Comparison of ENCODE assay signal across 19 cellular contexts in the genomic region with DNA sequence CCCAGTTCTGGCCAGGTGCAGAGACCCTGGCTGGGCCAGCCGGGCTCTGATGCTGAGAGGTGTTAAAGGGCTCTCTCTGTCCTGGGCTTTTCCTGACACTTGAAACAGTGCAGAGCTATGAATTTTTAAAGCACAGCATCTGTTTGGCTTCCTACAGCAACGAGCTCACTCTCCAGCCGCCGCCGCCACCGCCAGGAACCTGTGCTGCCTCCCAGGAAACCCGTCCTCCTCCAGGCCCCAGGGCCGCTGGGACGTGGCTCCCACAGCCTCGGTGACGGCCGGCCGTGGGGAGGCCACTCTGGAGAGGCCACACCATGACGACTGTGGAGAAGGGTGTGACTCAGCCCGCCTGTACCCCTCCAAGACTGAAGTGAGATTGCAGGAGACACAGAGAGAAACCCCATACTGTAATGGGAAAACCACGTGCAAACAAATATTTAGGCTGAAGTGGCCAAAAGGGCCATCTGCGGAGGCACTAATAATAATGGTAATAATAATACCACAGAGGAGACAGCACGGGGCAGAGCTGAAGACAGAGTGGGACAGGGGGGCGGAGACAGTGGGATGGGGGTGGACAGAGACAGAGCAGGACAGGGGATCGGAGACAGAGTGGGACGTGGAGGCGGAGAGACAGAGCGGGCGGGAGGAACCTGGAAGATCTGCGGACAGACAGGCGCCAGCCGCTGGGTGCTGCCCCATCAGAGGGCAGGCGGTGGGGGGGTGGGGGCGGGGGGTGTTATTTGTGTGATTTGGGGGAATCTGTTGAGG.
"Had no signal": no experiment of that assay in that cellular context is flagged by ENCODE, and none has a peak within 500 bp of the region (broad histone marks: within the 10 kb centered on the region; RNA-seq: fewer than 3 reads in every experiment).

No MANE protein-coding gene starts in this region.

- H3K36me3 Mint-ChIP-seq: activated naive CD8-positive, alpha-beta T cell treated with anti-CD3 and anti-CD28 coated beads, Interleukin-2, amount 10 ng/mL, durations not matched to agents 7 days and 5 days; natural killer cell had no signal

- H3K4me1 ChIP-seq: pancreas, spleen had no signal

- H3K9me3 Mint-ChIP-seq: activated CD4-positive, alpha-beta T cell treated with anti-CD3 and anti-CD28 coated beads, Interleukin-2, amount 10 ng/mL, durations not matched to agents 7 days and 5 days; activated naive CD8-positive, alpha-beta T cell treated with anti-CD3 and anti-CD28 coated beads, Interleukin-2, amount 10 ng/mL, durations not matched to agents 7 days and 5 days; activated T-cell treated with anti-CD3 and anti-CD28 coated beads, Interleukin-2, amount 50 U/mL, for 24 hours; activated T-helper 2 cell treated with anti-CD3 and anti-CD28 coated beads, Interferon-gamma antibody, Interleukin-2, Interleukin-4, amounts not matched to agents 10 μg/mL and 5 μg/mL and 100 μg/mL, durations not matched to agents 14 hours and 24 hours and 36 hours; natural killer cell; stimulated activated memory B cell treated with anti-CD40 and anti-IgM and Interleukin-4, amounts not matched to agents 10 μg/mL and 1 μg/mL and 100 μg/mL, for 72 hours had no signal

- H3K4me3 ChIP-seq: dorsolateral prefrontal cortex, pancreas, spleen had no signal

- H3K4me1 Mint-ChIP-seq: activated CD4-positive, alpha-beta T cell treated with anti-CD3 and anti-CD28 coated beads, Interleukin-2, amount 10 ng/mL, durations not matched to agents 7 days and 5 days; activated naive CD8-positive, alpha-beta T cell treated with anti-CD3 and anti-CD28 coated beads, Interleukin-2, amount 10 ng/mL, durations not matched to agents 7 days and 5 days; natural killer cell; stimulated activated memory B cell treated with anti-CD40 and anti-IgM and Interleukin-4, amounts not matched to agents 10 μg/mL and 1 μg/mL and 100 μg/mL, for 72 hours had no signal

- H3K27me3 ChIP-seq: dorsolateral prefrontal cortex, neutrophil, pancreas, spleen had no signal

- H3K27ac Mint-ChIP-seq: activated CD4-positive, alpha-beta T cell treated with anti-CD3 and anti-CD28 coated beads, Interleukin-2, amount 10 ng/mL, durations not matched to agents 7 days and 5 days; activated CD8-positive, alpha-beta T cell treated with anti-CD3 and anti-CD28 coated beads, Interleukin-2, amount 10 ng/mL, durations not matched to agents 7 days and 5 days; activated naive CD8-positive, alpha-beta T cell treated with anti-CD3 and anti-CD28 coated beads, Interleukin-2, amount 10 ng/mL, durations not matched to agents 7 days and 5 days; activated T-cell treated with anti-CD3 and anti-CD28 coated beads, Interleukin-2, amount 50 U/mL, for 24 hours; activated T-helper 2 cell treated with anti-CD3 and anti-CD28 coated beads, Interferon-gamma antibody, Interleukin-2, Interleukin-4, amounts not matched to agents 10 μg/mL and 5 μg/mL and 100 μg/mL, durations not matched to agents 14 hours and 24 hours and 36 hours; stimulated activated memory B cell treated with anti-CD40 and anti-IgM and Interleukin-4, amounts not matched to agents 10 μg/mL and 1 μg/mL and 100 μg/mL, for 72 hours had no signal

- DNase-seq: activated CD4-positive, alpha-beta T cell treated with anti-CD3 and anti-CD28 coated beads, Interleukin-2, amount 10 ng/mL, durations not matched to agents 7 days and 5 days; activated CD8-positive, alpha-beta T cell treated with anti-CD3 and anti-CD28 coated beads, Interleukin-2, amount 10 ng/mL, durations not matched to agents 7 days and 5 days; activated naive CD4-positive, alpha-beta T cell treated with Interleukin-2 at 50 U/mL for 16 hours; activated naive CD8-positive, alpha-beta T cell treated with anti-CD3 and anti-CD28 coated beads, Interleukin-2, amount 10 ng/mL, durations not matched to agents 7 days and 5 days; activated T-cell treated with anti-CD3 and anti-CD28 coated beads, Interleukin-2, amount 50 U/mL, for 24 hours; amygdala; dorsolateral prefrontal cortex; foreskin fibroblast; hippocampal formation; left cardiac atrium; natural killer cell; pancreas; spleen; stimulated activated CD4-positive, alpha-beta T cell treated with anti-CD3 and anti-CD28 coated beads, Interleukin-4, amount 100 ng/mL, for 4 hours; T-helper 9 cell had no signal

- ATAC-seq: activated CD4-positive, CD25-positive, alpha-beta regulatory T cell treated with anti-CD3 and anti-CD28 coated beads, Interleukin-2, amount 50 U/mL, for 24 hours; activated CD8-positive, alpha-beta T cell treated with anti-CD3 and anti-CD28 coated beads, Interleukin-2, amount 10 ng/mL, durations not matched to agents 7 days and 5 days; natural killer cell; pancreas; stimulated activated memory B cell treated with anti-CD40 and anti-IgM and Interleukin-4, amounts not matched to agents 10 μg/mL and 1 μg/mL and 100 μg/mL, for 72 hours had no signal

- H3K27me3 Mint-ChIP-seq: activated CD4-positive, alpha-beta T cell treated with anti-CD3 and anti-CD28 coated beads, Interleukin-2, amount 10 ng/mL, durations not matched to agents 7 days and 5 days; activated naive CD8-positive, alpha-beta T cell treated with anti-CD3 and anti-CD28 coated beads, Interleukin-2, amount 10 ng/mL, durations not matched to agents 7 days and 5 days; activated T-cell treated with anti-CD3 and anti-CD28 coated beads, Interleukin-2, amount 50 U/mL, for 24 hours; stimulated activated memory B cell treated with anti-CD40 and anti-IgM and Interleukin-4, amounts not matched to agents 10 μg/mL and 1 μg/mL and 100 μg/mL, for 72 hours had no signal

- H3K4me3 Mint-ChIP-seq: activated CD4-positive, alpha-beta T cell treated with anti-CD3 and anti-CD28 coated beads, Interleukin-2, amount 10 ng/mL, durations not matched to agents 7 days and 5 days; activated CD8-positive, alpha-beta T cell treated with anti-CD3 and anti-CD28 coated beads, Interleukin-2, amount 10 ng/mL, durations not matched to agents 7 days and 5 days; activated naive CD8-positive, alpha-beta T cell treated with anti-CD3 and anti-CD28 coated beads, Interleukin-2, amount 10 ng/mL, durations not matched to agents 7 days and 5 days; activated T-cell treated with anti-CD3 and anti-CD28 coated beads, Interleukin-2, amount 50 U/mL, for 24 hours; natural killer cell; stimulated activated memory B cell treated with anti-CD40 and anti-IgM and Interleukin-4, amounts not matched to agents 10 μg/mL and 1 μg/mL and 100 μg/mL, for 72 hours had no signal

- H3K9me3 ChIP-seq: neutrophil, pancreas, spleen had no signal

- H3K27ac ChIP-seq: dorsolateral prefrontal cortex, neutrophil, pancreas, spleen had no signal
